Comparison of ENCODE assay signal across 12 cellular contexts in the genomic region with DNA sequence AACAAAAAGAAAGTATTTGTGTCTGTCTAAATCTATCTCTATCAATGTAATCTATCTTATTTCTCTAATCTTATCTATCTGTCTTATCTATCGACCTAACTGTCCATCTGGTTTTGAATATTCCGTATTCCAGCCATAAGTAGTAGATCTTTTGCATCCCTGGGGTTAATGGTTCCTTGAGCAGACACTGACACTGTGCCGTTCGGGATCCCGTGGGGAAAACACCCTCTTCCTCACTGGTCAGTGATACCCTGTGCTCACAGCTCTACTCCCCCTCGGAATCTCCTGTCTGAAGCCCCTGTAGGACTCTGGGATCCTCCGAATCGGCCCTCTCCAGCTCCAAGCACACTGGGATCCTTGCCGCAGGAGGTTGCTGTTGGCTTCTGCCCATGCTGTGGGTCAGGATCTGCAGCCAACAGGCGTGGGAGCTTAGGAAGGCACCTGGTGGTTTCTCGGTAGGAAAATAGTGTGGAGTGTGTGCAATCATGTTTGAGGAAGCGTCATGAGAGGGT. TPM values are rescaled to one million over a fixed set of nuclear protein-coding genes. Genes with fewer than 3 reads are reported as not detected.
DNase-seq lines count a peak whose midpoint lies in the region; ATAC-seq, FAIRE-seq and TF ChIP-seq lines count a peak whose summit lies in the region.
"Had no signal": no experiment of that assay in that cellular context is flagged by ENCODE, and none has a peak within 500 bp of the region (broad histone marks: within the 10 kb centered on the region; RNA-seq: fewer than 3 reads in every experiment).

No MANE protein-coding gene starts in this region.

- no peaks in the 10 kb centered on the region for H3K79me2 ChIP-seq in GM23338 (replicated peaks; ENCODE audit: insufficient read depth)

- H3F3A ChIP-seq in GM23338 (replicated peaks; ENCODE audit: low read depth): 0 out of 2 replicates have a peak, but pooled peaks cover 3% of the 10 kb centered on the region

- H3K27ac ChIP-seq in GM23338 (ENCODE audit: low read depth) (no peak overlapping the region), VCaP (peak overlapping the region; percentile 100), heart left ventricle (peak overlapping the region in 2 of 12 donors; percentile 21 to 35), prostate gland (peak overlapping the region; percentile 81 to 86)

- H3K27me3 ChIP-seq in GM23338 (ENCODE audit: insufficient read depth) (no peaks in the 10 kb centered on the region), heart left ventricle (no peaks in the 10 kb centered on the region), prostate gland (replicated peaks; ENCODE audit: insufficient read depth) (no peaks in the 10 kb centered on the region)

- H3K9me3 Mint-ChIP-seq in GM23338: peaks cover 8% of the 10 kb centered on the region
- H3K9me3 Mint-ChIP-seq in activated T-helper 2 cell treated with anti-CD3 and anti-CD28 coated beads, Interferon-gamma antibody, Interleukin-2, Interleukin-4, amounts not matched to agents 10 μg/mL and 5 μg/mL and 100 μg/mL, durations not matched to agents 14 hours and 24 hours and 36 hours: no peaks in the 10 kb centered on the region

- H3K4me1 Mint-ChIP-seq in GM23338: peaks cover 2% of the 10 kb centered on the region; the same call in 1 of the 3 replicates
- H3K4me1 Mint-ChIP-seq in activated T-helper 2 cell treated with anti-CD3 and anti-CD28 coated beads, Interferon-gamma antibody, Interleukin-2, Interleukin-4, amounts not matched to agents 10 μg/mL and 5 μg/mL and 100 μg/mL, durations not matched to agents 14 hours and 24 hours and 36 hours (ENCODE audit: low read depth): no peaks in the 10 kb centered on the region

- H3K36me3 ChIP-seq in GM23338 (ENCODE audit: insufficient read depth): no peaks in the 10 kb centered on the region
- H3K36me3 ChIP-seq in heart left ventricle: no peaks in the 10 kb centered on the region
- no peaks in the 10 kb centered on the region for H3K36me3 ChIP-seq in prostate gland

- H3K4me1 ChIP-seq in GM23338 (ENCODE audit: insufficient read depth): no peaks in the 10 kb centered on the region
- peaks cover 0 to 30% (median 25%) of the 10 kb centered on the region in 12 donors for H3K4me1 ChIP-seq in heart left ventricle
- peaks cover 15% of the 10 kb centered on the region for H3K4me1 ChIP-seq in prostate gland (replicated peaks)

- H3K27me3 Mint-ChIP-seq in GM23338 (ENCODE audit: insufficient read depth, low read depth, poor library complexity): peaks cover 21% of the 10 kb centered on the region
- H3K27me3 Mint-ChIP-seq in activated T-helper 2 cell treated with anti-CD3 and anti-CD28 coated beads, Interferon-gamma antibody, Interleukin-2, Interleukin-4, amounts not matched to agents 10 μg/mL and 5 μg/mL and 100 μg/mL, durations not matched to agents 14 hours and 24 hours and 36 hours (ENCODE audit: low read depth): peaks cover 20% of the 10 kb centered on the region

- no peaks in the 10 kb centered on the region for H3K9me2 ChIP-seq in GM23338 (ENCODE audit: insufficient read depth)

- 36 to 48% (median 44%) methylated on average over 11 to 12 of the region's 12 CpGs for WGBS in heart left ventricle, 4 donors
- 16% methylated on average over 12 of the region's 12 CpGs for WGBS in prostate gland

- H3K4me3 ChIP-seq in GM23338 (no peak overlapping the region), heart left ventricle (peak overlapping the region in 6 of 12 donors; percentile 15 to 32 (median 21)), prostate gland (peak overlapping the region in 1 of 2 donors; percentile 10)
- H3K4me3 ChIP-seq: K562 had no signal

- H2AFZ ChIP-seq in GM23338: no peak overlapping the region

- ATAC-seq in GM23338 (peak; percentile 30), heart left ventricle (peak; percentile 10 to 30 (median 26))

- H3K9me3 ChIP-seq in heart left ventricle (no peaks in the 10 kb centered on the region), prostate gland (no peaks in the 10 kb centered on the region)

- DNase-seq in GM23338 (ENCODE audit: low spot score) (no peak), heart left ventricle (no peak), prostate gland (ENCODE audit: low spot score) (peak; percentile 54), DMS79 (lab: John Stamatoyannopoulos, UW) (no peak), H54 (ENCODE audit: insufficient read length, low spot score) (no peak), hippocampal formation (lab: John Stamatoyannopoulos, UW) (no peak)
- DNase-seq in activated T-helper 2 cell treated with anti-CD3 and anti-CD28 coated beads, Interferon-gamma antibody, Interleukin-2, Interleukin-4, amounts not matched to agents 10 μg/mL and 5 μg/mL and 100 μg/mL, durations not matched to agents 14 hours and 24 hours and 36 hours (ENCODE audit: low spot score): no peak
- DNase-seq: NCI-H446 treated with DMSO at 0.1 percent for 48 hours; stimulated activated CD4-positive, alpha-beta T cell treated with anti-CD3 and anti-CD28 coated beads, Interleukin-1b, Interleukin-23, amount 100 ng/mL, for 48 hours had no signal

- H3K4me3 Mint-ChIP-seq in GM23338: no peak overlapping the region
- no peak overlapping the region for H3K4me3 Mint-ChIP-seq in activated T-helper 2 cell treated with anti-CD3 and anti-CD28 coated beads, Interferon-gamma antibody, Interleukin-2, Interleukin-4, amounts not matched to agents 10 μg/mL and 5 μg/mL and 100 μg/mL, durations not matched to agents 14 hours and 24 hours and 36 hours (ENCODE audit: low read depth)

- H4K20me1 ChIP-seq in GM23338 (replicated peaks; ENCODE audit: insufficient read depth): no peaks in the 10 kb centered on the region; the same call in 1 of the 2 replicates

- no peak for FAIRE-seq in H54 (lab: Jason Lieb, UNC)
- FAIRE-seq: GM18507 had no signal

- no peak overlapping the region for H3K27ac Mint-ChIP-seq in GM23338
- H3K27ac Mint-ChIP-seq in activated T-helper 2 cell treated with anti-CD3 and anti-CD28 coated beads, Interferon-gamma antibody, Interleukin-2, Interleukin-4, amounts not matched to agents 10 μg/mL and 5 μg/mL and 100 μg/mL, durations not matched to agents 14 hours and 24 hours and 36 hours: no peak overlapping the region

- intact Hi-C loops in heart left ventricle (cut with DNase I): loop anchor here in 1 of 10 donors (10.0 kb wide), 1 partner anchor 51 kb away; no protein-coding TSS in a partner anchor
- intact Hi-C loops in prostate gland (cut with DNase I): no loop called here
- intact Hi-C loops in activated T-helper 2 cell treated with anti-CD3 and anti-CD28 coated beads, Interferon-gamma antibody, Interleukin-2, Interleukin-4, amounts not matched to agents 10 μg/mL and 5 μg/mL and 100 μg/mL, durations not matched to agents 14 hours and 24 hours and 36 hours (cut with micrococcal nuclease): no loop called here

- TF ChIP-seq CTCF in GM23338 (conservative IDR thresholded peaks at IDR 0.05; ENCODE audit: low read depth in 2 of 2) (no peak), VCaP (conservative IDR thresholded peaks at IDR 0.05) (no peak), heart left ventricle (IDR thresholded peaks at IDR 0.05) (no peak), prostate gland (IDR thresholded peaks at IDR 0.05) (no peak)

- no peak for TF ChIP-seq POLR2A in heart left ventricle (IDR thresholded peaks at IDR 0.05)
- no peak for TF ChIP-seq POLR2A in prostate gland (IDR thresholded peaks at IDR 0.05)
- no peak for TF ChIP-seq POLR2A in H54 (IDR thresholded peaks at IDR 0.05; ENCODE audit: low read depth, low read length)

- H3K36me3 Mint-ChIP-seq in GM23338 (ENCODE audit: low read depth): peaks cover 6% of the 10 kb centered on the region; the same call in 2 of the 3 replicates
- no peaks in the 10 kb centered on the region for H3K36me3 Mint-ChIP-seq in activated T-helper 2 cell treated with anti-CD3 and anti-CD28 coated beads, Interferon-gamma antibody, Interleukin-2, Interleukin-4, amounts not matched to agents 10 μg/mL and 5 μg/mL and 100 μg/mL, durations not matched to agents 14 hours and 24 hours and 36 hours (ENCODE audit: low read depth)

- no peak overlapping the region for H3K4me2 ChIP-seq in GM23338

TF ChIP-seq in GM23338, 12 proteins besides CTCF, POLR2A, EP300 and RAD21 (continues in another document):
- TF ChIP-seq NANOG (IDR thresholded peaks at IDR 0.05; ENCODE audit: borderline replicate concordance): no peak

RNA-seq across cellular contexts. Expression of a gene that starts 19.0 kb away (rescaled TPM):
- total RNA-seq in GM23338 (2014; rRNA removed; shearing (Covaris generic)): 9.1 and 9.4 TPM in 2 replicates
- polyA plus RNA-seq in GM23338 (2016; fragmentation: Nextera tagmentation; extraction: Ambion mirVana) (0.40 and 0.74 TPM in 2 replicates), heart left ventricle (1 to 10 TPM; 1.7 to 9.0 TPM)
- total RNA-seq in heart left ventricle (10 to 100 TPM in 1 of 9 donors, 1 to 10 TPM in 8; 4.7 to 10.1 (median 8.4) TPM), prostate gland (10 to 100 TPM; 21.3 to 28.7 TPM)
- total RNA-seq in activated T-helper 2 cell treated with anti-CD3 and anti-CD28 coated beads, Interferon-gamma antibody, Interleukin-2, Interleukin-4, amounts not matched to agents 10 μg/mL and 5 μg/mL and 100 μg/mL, durations not matched to agents 14 hours and 24 hours and 36 hours: 18.9 and 20.6 TPM in 2 replicates

RNA-seq across cellular contexts. Expression of a gene that starts 53.7 kb away (rescaled TPM):
- 1.0 and 2.7 TPM in 2 replicates for total RNA-seq in GM23338 (2014; rRNA removed; shearing (Covaris generic))
- 0.87 and 1.4 TPM in 2 replicates for polyA plus RNA-seq in GM23338 (2016; fragmentation: Nextera tagmentation; extraction: Ambion mirVana)
- total RNA-seq in heart left ventricle: 1 to 10 TPM in 5 of 9 donors, under 1 TPM in 4; 0.52 to 3.9 (median 1.3) TPM
- 1 to 10 TPM; 1.3 to 1.7 TPM for polyA plus RNA-seq in heart left ventricle
- 10 to 100 TPM; 34.6 to 65.4 TPM for total RNA-seq in prostate gland
- total RNA-seq in activated T-helper 2 cell treated with anti-CD3 and anti-CD28 coated beads, Interferon-gamma antibody, Interleukin-2, Interleukin-4, amounts not matched to agents 10 μg/mL and 5 μg/mL and 100 μg/mL, durations not matched to agents 14 hours and 24 hours and 36 hours: 0.76 and 0.82 TPM in 2 replicates
